In genomic region chr7:69706070-69706469, GRCh38 we compare ENCODE assay signal across 16 cellular contexts.
DNase-seq lines count a peak whose midpoint lies in the region; ATAC-seq and TF ChIP-seq lines count a peak whose summit lies in the region.
"Had no signal": no experiment of that assay in that cellular context is flagged by ENCODE, and none has a peak within 500 bp of the region (broad histone marks: within the 10 kb centered on the region; RNA-seq: fewer than 3 reads in every experiment).

No MANE protein-coding gene starts in this region.

- H3K9me3 ChIP-seq in right cardiac atrium (ENCODE audit: control insufficient read depth, low read length): no peaks in the 10 kb centered on the region
- H3K9me3 ChIP-seq in OCI-LY7 (ENCODE audit: low read length): no peaks in the 10 kb centered on the region
- H3K9me3 ChIP-seq: HAP-1 had no signal

- peak overlapping the region; percentile 49 for H3K27ac Mint-ChIP-seq in nephron progenitor cell
- H3K27ac Mint-ChIP-seq: CD4-positive, CD25-positive, alpha-beta regulatory T cell; CD8-positive, alpha-beta memory T cell had no signal

- DNase-seq in right cardiac atrium: no peak
- no peak for DNase-seq in Right ventricle myocardium inferior (ENCODE audit: missing footprints)
- DNase-seq in OCI-LY7 (ENCODE audit: low spot score): no peak
- no peak for DNase-seq in nephron progenitor cell
- no peak for DNase-seq in GM03348 (ENCODE audit: low spot score)
- no peak for DNase-seq in NCI-H524 treated with DMSO at 0.1 percent for 48 hours (lab: John Stamatoyannopoulos, UW)
- DNase-seq: 8988T; C1 segment of cervical spinal cord; CD4-positive, CD25-positive, alpha-beta regulatory T cell; CD8-positive, alpha-beta memory T cell; DMS 273 treated with DMSO at 0.1 percent for 48 hours; DMS53; DND-41; GM23248 had no signal

- H3K4me1 ChIP-seq in right cardiac atrium (ENCODE audit: control insufficient read depth, insufficient read depth, low read length): peaks cover 6% of the 10 kb centered on the region
- peaks cover 93% of the 10 kb centered on the region for H3K4me1 ChIP-seq in OCI-LY7 (ENCODE audit: insufficient read depth, low read length, poor library complexity, severe bottlenecking)

- H3K27ac ChIP-seq in right cardiac atrium (ENCODE audit: low read length) (no peak overlapping the region), OCI-LY7 (ENCODE audit: low read depth, low read length, poor library complexity, severe bottlenecking) (no peak overlapping the region)
- H3K27ac ChIP-seq: GM23248 had no signal

- H3K9me3 Mint-ChIP-seq in nephron progenitor cell: no peaks in the 10 kb centered on the region
- H3K9me3 Mint-ChIP-seq: CD8-positive, alpha-beta memory T cell had no signal

- intact Hi-C loops in right cardiac atrium (cut with DNase I): no loop called here
- intact Hi-C loops in Right ventricle myocardium inferior (cut with DNase I): no loop called here
- intact Hi-C loops in OCI-LY7 (cut with micrococcal nuclease; ENCODE audit: unreplicated experiment): no loop called here

- H3K79me2 ChIP-seq in OCI-LY7 (ENCODE audit: insufficient read depth, low read depth, low read length): peaks cover 99% of the 10 kb centered on the region

- H3K4me3 ChIP-seq in right cardiac atrium (ENCODE audit: low read length) (no peak overlapping the region), OCI-LY7 (ENCODE audit: low read depth, low read length, poor library complexity, severe bottlenecking) (no peak overlapping the region)
- H3K4me3 ChIP-seq: GM23248, HAP-1 had no signal

- H3K27me3 ChIP-seq in right cardiac atrium (ENCODE audit: control insufficient read depth, insufficient read depth): no peaks in the 10 kb centered on the region

- TF ChIP-seq CTCF in OCI-LY7 (conservative IDR thresholded peaks at IDR 0.05; ENCODE audit: low read length): no peak
- TF ChIP-seq CTCF in nephron progenitor cell (IDR thresholded peaks at IDR 0.05): no peak

- peak overlapping the region; percentile 43 for H3K4me2 ChIP-seq in OCI-LY7 (ENCODE audit: low read length)

- BruUV-seq in OCI-LY7 (replicated peaks; lab: Mats Ljungman, UMichigan): no TSS peak

- H4K20me1 ChIP-seq in OCI-LY7 (ENCODE audit: insufficient read depth, low read length): 0 out of 2 replicates have a peak, but pooled peaks cover 9% of the 10 kb centered on the region

- H3K36me3 ChIP-seq in OCI-LY7 (ENCODE audit: insufficient read depth, low read length): no peaks in the 10 kb centered on the region
- H3K36me3 ChIP-seq: HAP-1 had no signal

- 49% methylated on average over 2 of the region's 2 CpGs for WGBS in right cardiac atrium

- H3K4me1 Mint-ChIP-seq in nephron progenitor cell: peaks cover 73% of the 10 kb centered on the region
- H3K4me1 Mint-ChIP-seq: CD8-positive, alpha-beta memory T cell had no signal

- CTCF ChIA-PET in OCI-LY7 (lab: Charles Lee; ENCODE audit: unreplicated experiment): no interaction called here

- H2AFZ ChIP-seq in OCI-LY7 (ENCODE audit: low read length): no peak overlapping the region
- H2AFZ ChIP-seq: GM23248 had no signal

- POLR2A ChIA-PET in OCI-LY7 (lab: Charles Lee): interaction anchor here (0.5 to 1.6 kb wide), 5 partner anchors 9 to 37 kb away, joined by 3 to 8 read pairs (median 4); no protein-coding TSS in a partner anchor

- no peaks in the 10 kb centered on the region for H3K9me2 ChIP-seq in OCI-LY7 (ENCODE audit: insufficient read depth, low read length)

- H3K27me3 Mint-ChIP-seq in nephron progenitor cell (ENCODE audit: low read depth, poor library complexity): no peaks in the 10 kb centered on the region

- peak; percentile 70 for ATAC-seq in right cardiac atrium
- no peak for ATAC-seq in Right ventricle myocardium inferior
- ATAC-seq in GM19467 (IDR thresholded peaks at IDR 0.05; ENCODE audit: unreplicated experiment): no peak

- H3K4me3 Mint-ChIP-seq in nephron progenitor cell: no peak overlapping the region
- H3K4me3 Mint-ChIP-seq: CD4-positive, CD25-positive, alpha-beta regulatory T cell; CD8-positive, alpha-beta memory T cell had no signal

- H3K36me3 Mint-ChIP-seq in nephron progenitor cell (ENCODE audit: low read depth): no peaks in the 10 kb centered on the region
- H3K36me3 Mint-ChIP-seq: CD4-positive, CD25-positive, alpha-beta regulatory T cell; CD8-positive, alpha-beta memory T cell had no signal

Comparison
In these comparisons a context has a peak if more than half of its experiments do, and no peak if none do; other contexts are left out.
1. ATAC-seq: peak in right cardiac atrium (2 of 2); none in Right ventricle myocardium inferior (single experiment) and GM19467 (single experiment).